Comparison of ENCODE assay signal across 20 cellular contexts in the genomic region with DNA sequence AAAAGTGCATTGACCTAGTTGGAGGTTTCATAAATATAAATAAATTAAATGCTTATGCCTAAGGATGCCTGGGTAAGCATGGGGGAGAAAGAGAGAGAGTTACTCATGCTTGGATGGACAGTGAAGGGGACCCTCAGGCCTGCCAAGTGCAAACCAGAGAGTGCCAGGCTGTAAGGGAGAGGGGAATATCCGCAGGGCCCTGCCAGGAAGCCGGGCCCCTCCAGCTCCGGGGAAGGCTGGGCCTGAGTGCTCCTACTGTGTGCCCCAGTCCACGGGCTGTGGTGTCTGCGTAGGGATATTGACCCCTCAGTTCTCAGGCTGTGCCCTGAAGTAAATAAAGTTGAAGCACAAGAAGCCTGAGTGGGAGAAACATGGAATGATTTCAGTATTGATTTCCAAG.
"Had no signal": no experiment of that assay in that cellular context is flagged by ENCODE, and none has a peak within 500 bp of the region (broad histone marks: within the 10 kb centered on the region; RNA-seq: fewer than 3 reads in every experiment).

No MANE protein-coding gene starts in this region.

- H3K27ac Mint-ChIP-seq: activated B cell treated with CpG ODN at 0.5 μM for 24 hours; activated CD8-positive, alpha-beta T cell treated with anti-CD3 and anti-CD28 coated beads for 36 hours; activated naive CD4-positive, alpha-beta T cell treated with anti-CD3 and anti-CD28 coated beads for 36 hours; activated naive CD8-positive, alpha-beta T cell treated with anti-CD3 and anti-CD28 coated beads, Interleukin-2, amount 10 ng/mL, durations not matched to agents 7 days and 5 days; activated T-cell treated with anti-CD3 and anti-CD28 coated beads, Interleukin-2, amount 50 U/mL, for 72 hours; naive thymus-derived CD4-positive, alpha-beta T cell; stimulated activated naive CD8-positive, alpha-beta T cell treated with anti-CD3 and anti-CD28 coated beads, Interleukin-15, Interleukin-2, amounts not matched to agents 100 ng/mL and 50 ng/mL, for 24 hours; T-helper 2 cell treated with Interferon-gamma antibody and Interleukin-4, amounts not matched to agents 5 μg/mL and 100 μg/mL, for 36 hours had no signal

- DNase-seq: activated B cell treated with CpG ODN at 0.5 μM for 24 hours; activated CD4-positive, alpha-beta T cell treated with anti-CD3 and anti-CD28 coated beads, Interleukin-2, amount 50 U/mL, for 1 hour; activated CD8-positive, alpha-beta T cell treated with anti-CD3 and anti-CD28 coated beads for 36 hours; activated naive CD4-positive, alpha-beta T cell treated with anti-CD3 and anti-CD28 coated beads for 36 hours; activated naive CD8-positive, alpha-beta T cell treated with anti-CD3 and anti-CD28 coated beads, Interleukin-2, amount 10 ng/mL, durations not matched to agents 7 days and 5 days; activated T-cell treated with anti-CD3 and anti-CD28 coated beads for 4 hours; activated T-cell treated with anti-CD3 and anti-CD28 coated beads, Interleukin-2, amount 50 U/mL, for 72 hours; brain microvascular endothelial cell; left cardiac atrium; naive thymus-derived CD4-positive, alpha-beta T cell; pancreas; right cardiac atrium; stimulated activated CD4-positive, alpha-beta T cell treated with anti-CD3 and anti-CD28 coated beads, Interleukin-12 subunit alpha, Interleukin-12 subunit beta, amount 100 ng/mL, for 4 hours; stimulated activated CD4-positive, alpha-beta T cell treated with anti-CD3 and anti-CD28 coated beads, Interleukin-4, amount 100 ng/mL, for 1 hour; T-helper 1 cell had no signal

- ATAC-seq: activated CD8-positive, alpha-beta T cell treated with anti-CD3 and anti-CD28 coated beads for 36 hours; activated T-cell treated with anti-CD3 and anti-CD28 coated beads, Interleukin-2, amount 50 U/mL, for 72 hours; naive thymus-derived CD4-positive, alpha-beta T cell; pancreas had no signal

- H3K4me3 ChIP-seq: ascending aorta, pancreas, upper lobe of left lung, vagina had no signal

- H3K36me3 ChIP-seq: ascending aorta, brain microvascular endothelial cell, pancreas, upper lobe of left lung, vagina had no signal

- H3K9me3 Mint-ChIP-seq: activated B cell treated with CpG ODN at 0.5 μM for 24 hours; activated CD8-positive, alpha-beta T cell treated with anti-CD3 and anti-CD28 coated beads for 36 hours; activated naive CD4-positive, alpha-beta T cell treated with anti-CD3 and anti-CD28 coated beads for 36 hours; activated naive CD8-positive, alpha-beta T cell treated with anti-CD3 and anti-CD28 coated beads, Interleukin-2, amount 10 ng/mL, durations not matched to agents 7 days and 5 days; activated T-cell treated with anti-CD3 and anti-CD28 coated beads, Interleukin-2, amount 50 U/mL, for 72 hours; naive thymus-derived CD4-positive, alpha-beta T cell; stimulated activated naive CD8-positive, alpha-beta T cell treated with anti-CD3 and anti-CD28 coated beads, Interleukin-15, Interleukin-2, amounts not matched to agents 100 ng/mL and 50 ng/mL, for 24 hours; T-helper 2 cell treated with Interferon-gamma antibody and Interleukin-4, amounts not matched to agents 5 μg/mL and 100 μg/mL, for 36 hours had no signal

- H3K27me3 Mint-ChIP-seq: stimulated activated naive CD8-positive, alpha-beta T cell treated with anti-CD3 and anti-CD28 coated beads, Interleukin-15, Interleukin-2, amounts not matched to agents 100 ng/mL and 50 ng/mL, for 24 hours had no signal

- H3K4me1 ChIP-seq: ascending aorta, pancreas, upper lobe of left lung had no signal

- H3K27me3 ChIP-seq: ascending aorta, pancreas, upper lobe of left lung, vagina had no signal

- H3K9me3 ChIP-seq: ascending aorta, pancreas, upper lobe of left lung, vagina had no signal

- H3K27ac ChIP-seq: ascending aorta, brain microvascular endothelial cell, pancreas, upper lobe of left lung, vagina had no signal

- H3K4me1 Mint-ChIP-seq: activated B cell treated with CpG ODN at 0.5 μM for 24 hours had no signal

- H3K36me3 Mint-ChIP-seq: activated naive CD8-positive, alpha-beta T cell treated with anti-CD3 and anti-CD28 coated beads, Interleukin-2, amount 10 ng/mL, durations not matched to agents 7 days and 5 days; naive thymus-derived CD4-positive, alpha-beta T cell had no signal

- H3K4me3 Mint-ChIP-seq: activated B cell treated with CpG ODN at 0.5 μM for 24 hours; activated CD8-positive, alpha-beta T cell treated with anti-CD3 and anti-CD28 coated beads for 36 hours; activated naive CD4-positive, alpha-beta T cell treated with anti-CD3 and anti-CD28 coated beads for 36 hours; activated naive CD8-positive, alpha-beta T cell treated with anti-CD3 and anti-CD28 coated beads, Interleukin-2, amount 10 ng/mL, durations not matched to agents 7 days and 5 days; activated T-cell treated with anti-CD3 and anti-CD28 coated beads, Interleukin-2, amount 50 U/mL, for 72 hours; naive thymus-derived CD4-positive, alpha-beta T cell; stimulated activated naive CD8-positive, alpha-beta T cell treated with anti-CD3 and anti-CD28 coated beads, Interleukin-15, Interleukin-2, amounts not matched to agents 100 ng/mL and 50 ng/mL, for 24 hours; T-helper 2 cell treated with Interferon-gamma antibody and Interleukin-4, amounts not matched to agents 5 μg/mL and 100 μg/mL, for 36 hours had no signal
